Comparison of ENCODE assay signal across 26 cellular contexts in genomic region chr6:107235007-107235406, GRCh38.
"Had no signal": no experiment of that assay in that cellular context is flagged by ENCODE, and none has a peak within 500 bp of the region (broad histone marks: within the 10 kb centered on the region; RNA-seq: fewer than 3 reads in every experiment).

No MANE protein-coding gene starts in this region.

- H3K27me3 Mint-ChIP-seq: activated naive CD8-positive, alpha-beta T cell treated with anti-CD3 and anti-CD28 coated beads, Interleukin-2, amount 10 ng/mL, durations not matched to agents 7 days and 5 days; T-helper 17 cell had no signal

- H3K4me1 Mint-ChIP-seq: T-helper 17 cell had no signal

- H3K4me3 ChIP-seq: adrenal gland, breast epithelium, K562, Peyer's patch had no signal

- H3K4me3 Mint-ChIP-seq: activated CD8-positive, alpha-beta T cell treated with anti-CD3 and anti-CD28 coated beads, Interleukin-2, amount 10 ng/mL, durations not matched to agents 7 days and 5 days; activated naive CD8-positive, alpha-beta T cell treated with anti-CD3 and anti-CD28 coated beads, Interleukin-2, amount 10 ng/mL, durations not matched to agents 7 days and 5 days; T-helper 17 cell; WTC11 had no signal

- H3K9me3 ChIP-seq: Peyer's patch had no signal

- H3K27me3 ChIP-seq: adrenal gland, breast epithelium, Peyer's patch had no signal

- ATAC-seq: activated CD8-positive, alpha-beta T cell treated with anti-CD3 and anti-CD28 coated beads, Interleukin-2, amount 10 ng/mL, durations not matched to agents 7 days and 5 days; K562; T-helper 17 cell; WTC11 had no signal

- H3K27ac Mint-ChIP-seq: activated CD8-positive, alpha-beta T cell treated with anti-CD3 and anti-CD28 coated beads, Interleukin-2, amount 10 ng/mL, durations not matched to agents 7 days and 5 days; activated naive CD8-positive, alpha-beta T cell treated with anti-CD3 and anti-CD28 coated beads, Interleukin-2, amount 10 ng/mL, durations not matched to agents 7 days and 5 days; T-helper 17 cell; WTC11 had no signal

- FAIRE-seq: K562 had no signal

- H3K4me1 ChIP-seq: breast epithelium, Peyer's patch had no signal

- H3K36me3 ChIP-seq: adrenal gland, breast epithelium had no signal

- H3K27ac ChIP-seq: breast epithelium, Peyer's patch, RWPE1 had no signal

- DNase-seq: activated CD4-positive, alpha-beta T cell treated with anti-CD3 and anti-CD28 coated beads for 48 hours; activated CD4-positive, alpha-beta T cell treated with anti-CD3 and anti-CD28 coated beads, Interleukin-2, amount 50 U/mL, for 4 hours; activated CD4-positive, CD25-positive, alpha-beta regulatory T cell treated with anti-CD3 and anti-CD28 coated beads, Interleukin-2, amount 50 U/mL, for 72 hours; activated CD8-positive, alpha-beta memory T cell treated with anti-CD3 and anti-CD28 coated beads, Interleukin-2, amount 50 U/mL, for 48 hours; activated CD8-positive, alpha-beta T cell treated with anti-CD3 and anti-CD28 coated beads, Interleukin-2, amount 10 ng/mL, durations not matched to agents 7 days and 5 days; activated naive CD4-positive, alpha-beta T cell treated with anti-CD3 and anti-CD28 coated beads, Interleukin-2, amount 50 U/mL, for 16 hours; activated naive CD8-positive, alpha-beta T cell treated with anti-CD3 and anti-CD28 coated beads, Interleukin-2, amount 10 ng/mL, durations not matched to agents 7 days and 5 days; activated T-cell treated with anti-CD3 and anti-CD28 coated beads, Interleukin-2, amount 50 U/mL, for 1 hour; adrenal gland; anterior cingulate cortex; central memory CD4-positive, alpha-beta T cell; Kasumi-1; NCI-H1092 treated with DMSO at 0.1 percent for 48 hours; NCI-H1417 treated with DMSO at 0.1 percent for 48 hours; NCI-H1694; NCI-H2029 treated with DMSO at 0.1 percent for 48 hours; NCI-H510A treated with DMSO at 0.1 percent for 48 hours; NCI-H69; Peyer's patch; SHP77 treated with DMSO at 0.1 percent for 48 hours; T-helper 17 cell; T-helper 9 cell had no signal
